Comparison of ENCODE assay signal across 8 cellular contexts in genomic region chr12:109154485-109155438, GRCh38. TPM values are rescaled to one million over a fixed set of nuclear protein-coding genes. Genes with fewer than 3 reads are reported as not detected.
DNase-seq lines count a peak whose midpoint lies in the region; ATAC-seq, FAIRE-seq and TF ChIP-seq lines count a peak whose summit lies in the region.

No MANE protein-coding gene starts in this region.

- H3K14ac ChIP-seq in H1 (ENCODE audit: insufficient read length) (no peak overlapping the region), mesenchymal stem cell (ENCODE audit: low read length in 2 of 2) (no peak overlapping the region)

- CTCF ChIA-PET in H1 (lab: Charles Lee; ENCODE audit: partially characterized antibody), result interaction anchor here (0.7 to 1.6 kb wide), 2 partner anchors 20 to 30 kb away, joined by 4 to 6 read pairs; no protein-coding TSS in a partner anchor

- H2BK20ac ChIP-seq in H1 (ENCODE audit: low read length), result no peak overlapping the region

- peak overlapping the region; percentile 54; the same call in 1 of the 2 replicates for H2BK5ac ChIP-seq in H1 (ENCODE audit: low read depth, low read length)
- no peak overlapping the region for H2BK5ac ChIP-seq in mesenchymal stem cell (ENCODE audit: low read depth, low read length, poor library complexity, severe bottlenecking)

- no peaks in the 10 kb centered on the region for H3K79me1 ChIP-seq in H1 (ENCODE audit: low read depth, low read length)
- no peaks in the 10 kb centered on the region for H3K79me1 ChIP-seq in mesenchymal stem cell (replicated peaks; ENCODE audit: low read length, poor library complexity, severe bottlenecking)

- ATAC-seq in GM19023 (IDR thresholded peaks at IDR 0.05; ENCODE audit: unreplicated experiment), result peak; percentile 81
- ATAC-seq in HG03432 (IDR thresholded peaks at IDR 0.05; ENCODE audit: unreplicated experiment), result peak; percentile 88

- TF ChIP-seq EP300 in H1 (IDR thresholded peaks at IDR 0.05; ENCODE audit: borderline replicate concordance in 1 of 2, low read depth in 2 of 2, low read length in 2 of 2), result no peak; a peak in 1 of 3 replicates

- H2BK12ac ChIP-seq in H1 (ENCODE audit: low read depth, low read length) (no peak overlapping the region), mesenchymal stem cell (ENCODE audit: low read length in 2 of 2) (no peak overlapping the region)

- in situ Hi-C loops in ACHN (cut with HindIII; ENCODE audit: low pct_ligation_motif_present, low pct_unique_long_range_greater_than_20kb, low sequenced_read_pairs), result no loop called here

- H3K4me3 ChIP-seq in H1 (ENCODE audit: extremely low read depth in 1 of 4, insufficient read depth in 2 of 4, low read depth in 3 of 4, low read length in 4 of 4), result peak overlapping the region; percentile 71 to 80 (median 76)
- H3K4me3 ChIP-seq in mesenchymal stem cell (ENCODE audit: insufficient read depth in 1 of 2, low read depth in 1 of 2, low read length in 2 of 2), result peak overlapping the region; percentile 60 to 85

- H3K18ac ChIP-seq in H1 (ENCODE audit: extremely low read depth, low read length), result peak overlapping the region; percentile 79
- H3K18ac ChIP-seq in mesenchymal stem cell (ENCODE audit: low read depth in 1 of 2, low read length in 2 of 2), result peak overlapping the region in 1 of 2 experiments; percentile 29

- H4K20me1 ChIP-seq in H1 (replicated peaks in 1 of 2; ENCODE audit: control insufficient read depth in 1 of 2, insufficient read depth in 2 of 2, low read length in 2 of 2), result peaks cover 0 to 1% of the 10 kb centered on the region in 2 experiments

- H3K4ac ChIP-seq in H1 (replicated peaks; ENCODE audit: insufficient read length, low read depth, low read length) (no peak overlapping the region), mesenchymal stem cell (ENCODE audit: low read depth in 1 of 2, low read length in 2 of 2) (no peak overlapping the region)

- POLR2A ChIA-PET in H1 (lab: Charles Lee; ENCODE audit: partially characterized antibody), result interaction anchor here (0.6 to 1.4 kb wide), 13 partner anchors 9 to 287 kb away, joined by 3 to 7 read pairs (median 3); no protein-coding TSS in a partner anchor

- peaks cover 0 to 5% of the 10 kb centered on the region in 2 experiments; a peak in 1 of 4 replicates for H3K79me2 ChIP-seq in H1 (ENCODE audit: control insufficient read depth in 1 of 2, insufficient read depth in 2 of 2, low read length in 2 of 2)

- H3K23ac ChIP-seq in H1 (ENCODE audit: insufficient read length) (no peak overlapping the region), mesenchymal stem cell (ENCODE audit: low read length in 2 of 2) (no peak overlapping the region)

- H2AFZ ChIP-seq in H1 (ENCODE audit: low read length) (peak overlapping the region; percentile 85), mesenchymal stem cell (ENCODE audit: low read depth, low read length) (peak overlapping the region; percentile 59)

- H3K9me3 ChIP-seq in H1 (ENCODE audit: insufficient read depth in 2 of 2, low read depth in 1 of 2, low read length in 1 of 2) (no peaks in the 10 kb centered on the region), mesenchymal stem cell (ENCODE audit: control insufficient read depth, low read length) (no peaks in the 10 kb centered on the region)

- no peak overlapping the region for H3K56ac ChIP-seq in H1 (replicated peaks; ENCODE audit: insufficient read length, low read depth, low read length)

- no peak overlapping the region for H2AK5ac ChIP-seq in H1 (ENCODE audit: low read depth, low read length)
- H2AK5ac ChIP-seq in mesenchymal stem cell (ENCODE audit: low read length, severe bottlenecking), result no peak overlapping the region

- no peak overlapping the region for H4K91ac ChIP-seq in H1 (replicated peaks; ENCODE audit: insufficient read length, low read length)
- H4K91ac ChIP-seq in mesenchymal stem cell (ENCODE audit: low read length), result no peak overlapping the region

- H2BK120ac ChIP-seq in H1 (replicated peaks; ENCODE audit: low read depth, low read length), result no peak overlapping the region
- H2BK120ac ChIP-seq in mesenchymal stem cell (ENCODE audit: low read depth, low read length), result no peak overlapping the region

- H3K9ac ChIP-seq in H1 (replicated peaks in 1 of 4; ENCODE audit: extremely low read depth in 1 of 4, low read depth in 3 of 4, low read length in 3 of 4) (peak overlapping the region; percentile 73 to 87 (median 80)), mesenchymal stem cell (ENCODE audit: low read length) (peak overlapping the region; percentile 77)

- H2BK15ac ChIP-seq in H1 (ENCODE audit: low read length), result no peak overlapping the region
- no peak overlapping the region for H2BK15ac ChIP-seq in mesenchymal stem cell (ENCODE audit: low read depth, poor library complexity, severe bottlenecking)

- TF ChIP-seq POLR2A in H1 (IDR thresholded peaks at IDR 0.05; ENCODE audit: control extremely low read depth in 1 of 2, low read depth in 2 of 2, low read length in 2 of 2), result peak; percentile 72 to 77

- peaks cover 7% of the 10 kb centered on the region for H3K23me2 ChIP-seq in H1 (ENCODE audit: low read depth, low read length)

- TF ChIP-seq CTCF in H1 (IDR thresholded peaks at IDR 0.05; ENCODE audit: control extremely low read depth in 1 of 3, insufficient read depth in 1 of 3, low read depth in 1 of 3, low read length in 3 of 3), result no peak; a peak in 1 of 4 replicates

- H3K4me2 ChIP-seq in H1 (ENCODE audit: insufficient read depth in 1 of 2, low read depth in 2 of 2, low read length in 2 of 2), result peak overlapping the region; percentile 72 to 78
- H3K4me2 ChIP-seq in mesenchymal stem cell (ENCODE audit: low read length, poor library complexity, severe bottlenecking), result peak overlapping the region; percentile 64

- WGBS in H1 (ENCODE audit: extremely low coverage in 1 of 2, insufficient coverage in 1 of 2, insufficient read length in 1 of 2, insufficient replicate concordance in 2 of 2, low coverage in 1 of 2, low lambda C conversion rate in 2 of 2, missing lambda C conversion rate in 1 of 2), 2 experiments, result 2% methylated on average over 50 of the region's 61 CpGs; no CpG with 5 or more reads in 1 of the 2 experiments
- 1% methylated on average over 56 of the region's 61 CpGs for WGBS in mesenchymal stem cell

- H3K4me1 ChIP-seq in H1 (replicated peaks in 1 of 4; ENCODE audit: control insufficient read depth in 3 of 4, insufficient read depth in 4 of 4, low read length in 3 of 4) (peaks cover 0 to 3% (median 3%) of the 10 kb centered on the region in 4 experiments; a peak in 3 of 7 replicates), mesenchymal stem cell (ENCODE audit: control insufficient read depth, insufficient read depth, low read depth, low read length) (peaks cover 7% of the 10 kb centered on the region)

- peak; percentile 50 for FAIRE-seq in H1 (lab: Jason Lieb, UNC)

- peak in 1 of 2 experiments; percentile 4; a peak in 1 of 4 replicates for TF ChIP-seq RAD21 in H1 (IDR thresholded peaks at IDR 0.05 in 1 of 2, conservative IDR thresholded peaks at IDR 0.05 in 1 of 2; ENCODE audit: low read depth in 2 of 2, low read length in 2 of 2)

- peak overlapping the region; percentile 63 for H4K5ac ChIP-seq in H1 (ENCODE audit: insufficient read length, low read depth, low read length)

- H3K36me3 ChIP-seq in H1 (ENCODE audit: control insufficient read depth in 2 of 4, insufficient read depth in 4 of 4, low read length in 3 of 4), result no peaks in the 10 kb centered on the region
- H3K36me3 ChIP-seq in mesenchymal stem cell (ENCODE audit: control insufficient read depth in 1 of 2, insufficient read depth in 2 of 2, low read depth in 1 of 2, low read length in 2 of 2), result no peaks in the 10 kb centered on the region

- H4K8ac ChIP-seq in H1 (ENCODE audit: extremely low read depth, insufficient read depth, low read length) (peak overlapping the region; percentile 74; the same call in 1 of the 2 replicates), mesenchymal stem cell (ENCODE audit: low read length) (peak overlapping the region; percentile 74)

- H3K27me3 ChIP-seq in H1 (replicated peaks in 1 of 4; ENCODE audit: control insufficient read depth in 3 of 4, extremely low read depth in 1 of 4, insufficient read depth in 3 of 4, low read length in 3 of 4) (no peaks in the 10 kb centered on the region; a peak in 2 of 7 replicates), mesenchymal stem cell (ENCODE audit: control insufficient read depth in 1 of 2, insufficient read depth in 1 of 2, low read length in 2 of 2) (peaks cover 0 to 9% of the 10 kb centered on the region in 2 experiments)

- H3K27ac ChIP-seq in H1 (ENCODE audit: low read depth, low read length) (peak overlapping the region; percentile 82), mesenchymal stem cell (ENCODE audit: low read length, poor library complexity, severe bottlenecking) (no peak overlapping the region)

- DNase-seq in ACHN (peak; percentile 85), NCI-H82 (lab: John Stamatoyannopoulos, UW) (peak; percentile 92), H1 (ENCODE audit: low read depth in 1 of 2, low spot score in 2 of 2) (peak; percentile 88 to 90), mesenchymal stem cell (peak; percentile 62)
- DNase-seq in activated CD8-positive, alpha-beta memory T cell treated with anti-CD3 and anti-CD28 coated beads for 48 hours (ENCODE audit: low read depth in 2 of 3, low spot score in 2 of 3), result peak; percentile 52 to 65 (median 65)
- peak; percentile 59 for DNase-seq in stimulated activated CD8-positive, alpha-beta memory T cell treated with anti-CD3 and anti-CD28 coated beads, Interleukin-12 subunit alpha, Interleukin-12 subunit beta, amount 100 ng/mL, for 1 hour (ENCODE audit: low read depth)

RNA-seq across cellular contexts. Expression of gene ACACB, which starts 38.4 kb away (rescaled TPM):
- 12.9 and 15.3 TPM in 2 replicates for total RNA-seq in H1 (2021; fragmentation: NEBNext Ultra II Directional; extraction: Animal tissue kit (Norgen Biotek cat#: 25700))
- 5.8 and 7.1 TPM in 2 replicates for polyA plus RNA-seq in H1 (2011; rRNA removed)
- polyA plus RNA-seq in H1 (2011; cell fraction: cytosol; rRNA removed), result 6.0 TPM
- polyA plus RNA-seq in H1 (2011; cell fraction: nucleus; rRNA removed), result 21.8 TPM
- polyA plus RNA-seq in H1 (2012, experiment 1 of 2), result 6.1 to 11.0 TPM (median 7.5 TPM) in 4 replicates
- 6.7 TPM for polyA plus RNA-seq in H1 (2012, experiment 2 of 2)
- 4.1 TPM for polyA plus RNA-seq in H1 (2013, experiment 1 of 2)
- polyA plus RNA-seq in H1 (2013, experiment 2 of 2), result 3.8 TPM
- 19.8 and 21.9 TPM in 2 replicates for polyA minus RNA-seq in H1 (2011; rRNA and poly(A)+ RNA removed)
- 10.1 TPM for polyA minus RNA-seq in H1 (2011; cell fraction: cytosol; rRNA and poly(A)+ RNA removed)
- 45.1 TPM for polyA minus RNA-seq in H1 (2011; cell fraction: nucleus; rRNA and poly(A)+ RNA removed)
- polyA plus RNA-seq in mesenchymal stem cell (2013, experiment 1 of 2), result 0.69 TPM
- 0.88 TPM for polyA plus RNA-seq in mesenchymal stem cell (2013, experiment 2 of 2)

RNA-seq across cellular contexts. Expression of gene UNG, which starts 57.4 kb away (rescaled TPM):
- total RNA-seq in H1 (2021; fragmentation: NEBNext Ultra II Directional; extraction: Animal tissue kit (Norgen Biotek cat#: 25700)), result 160 and 163 TPM in 2 replicates
- polyA plus RNA-seq in H1 (2011; rRNA removed), result 71.6 and 84.5 TPM in 2 replicates
- polyA plus RNA-seq in H1 (2011; cell fraction: cytosol; rRNA removed), result 88.1 TPM
- 76.8 TPM for polyA plus RNA-seq in H1 (2011; cell fraction: nucleus; rRNA removed)
- polyA plus RNA-seq in H1 (2012, experiment 1 of 2), result 113 to 132 TPM (median 117 TPM) in 4 replicates
- polyA plus RNA-seq in H1 (2012, experiment 2 of 2), result 86.7 TPM
- 72.7 TPM for polyA plus RNA-seq in H1 (2013, experiment 1 of 2)
- 74.4 TPM for polyA plus RNA-seq in H1 (2013, experiment 2 of 2)
- 44.3 and 67.5 TPM in 2 replicates for polyA minus RNA-seq in H1 (2011; rRNA and poly(A)+ RNA removed)
- polyA minus RNA-seq in H1 (2011; cell fraction: cytosol; rRNA and poly(A)+ RNA removed), result 45.7 TPM
- 27.7 TPM for polyA minus RNA-seq in H1 (2011; cell fraction: nucleus; rRNA and poly(A)+ RNA removed)
- 8.3 TPM for polyA plus RNA-seq in mesenchymal stem cell (2013, experiment 1 of 2)
- 7.7 TPM for polyA plus RNA-seq in mesenchymal stem cell (2013, experiment 2 of 2)
